8 cellular contexts compared by ENCODE assay signal in the genomic region with DNA sequence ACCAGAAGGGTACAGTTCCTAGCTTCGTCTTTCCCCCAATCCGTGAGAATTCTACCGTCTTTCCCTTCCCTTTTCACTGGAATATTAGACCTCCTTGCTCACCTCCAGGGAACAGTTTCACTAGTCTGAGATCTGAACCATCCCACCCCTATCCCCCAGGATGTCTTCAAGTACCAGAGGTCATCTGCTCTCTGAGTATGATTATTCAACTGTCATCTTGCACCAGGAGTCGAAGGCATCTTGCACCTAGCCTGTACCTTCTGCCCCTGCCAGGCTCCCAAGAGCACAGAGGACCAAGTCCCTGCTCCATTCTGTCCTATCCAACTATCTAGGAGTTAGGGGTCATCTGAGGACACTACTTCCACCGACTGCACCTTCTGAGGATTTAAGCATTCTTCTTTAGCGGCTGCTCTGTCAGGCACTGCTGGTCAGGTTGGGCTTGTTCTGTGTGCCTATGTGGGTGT. TPM values are rescaled to one million over a fixed set of nuclear protein-coding genes. Genes with fewer than 3 reads are reported as not detected.
DNase-seq lines count a peak whose midpoint lies in the region; ATAC-seq and TF ChIP-seq lines count a peak whose summit lies in the region.

No MANE protein-coding gene starts in this region.

- ATAC-seq in Panc1 = peak; percentile 3; the same call in 1 of the 2 replicates

- peak overlapping the region; percentile 96 for H2AFZ ChIP-seq in osteoblast (ENCODE audit: low read length)

- H3K27me3 ChIP-seq in Panc1 (ENCODE audit: control insufficient read depth, insufficient read depth, low read length) (no peaks in the 10 kb centered on the region), osteoblast (ENCODE audit: insufficient read depth, low read length) (no peaks in the 10 kb centered on the region)

- in situ Hi-C loops in Panc1 (cut with HindIII; ENCODE audit: low pct_unique_long_range_greater_than_20kb, low sequenced_read_pairs) = no loop called here

- peak; percentile 13 for DNase-seq in GM03348 (ENCODE audit: low spot score)
- no peak for DNase-seq in Panc1 (ENCODE audit: low read depth, low spot score)
- DNase-seq in epithelial cell of esophagus (ENCODE audit: low read depth) = peak; percentile 26
- no peak for DNase-seq in osteoblast (ENCODE audit: insufficient read length, low spot score, missing footprints)
- DNase-seq in activated gamma-delta T cell treated with Interleukin-2 at 50 U/mL for 16 hours = no peak
- DNase-seq in NK-92 (lab: John Stamatoyannopoulos, UW; ENCODE audit: unreplicated experiment) = no peak
- no peak for DNase-seq in middle frontal gyrus (ENCODE audit: extremely low spot score, low spot score)
- no peak for DNase-seq in NOMO-1 treated with dmso at 0.1 percent for 144 hours (lab: John Stamatoyannopoulos, UW; ENCODE audit: unreplicated experiment)

- peaks cover 13% of the 10 kb centered on the region for H3K4me1 ChIP-seq in Panc1 (ENCODE audit: control insufficient read depth, insufficient read depth, low read length)
- peaks cover 9% of the 10 kb centered on the region for H3K4me1 ChIP-seq in osteoblast (ENCODE audit: insufficient read depth, low read length)

- H3K4me3 ChIP-seq in Panc1 (ENCODE audit: low read depth in 2 of 2, low read length in 2 of 2) = peak overlapping the region; percentile 67 to 71
- H3K4me3 ChIP-seq in epithelial cell of esophagus (ENCODE audit: low read length) = peak overlapping the region; percentile 68
- peak overlapping the region; percentile 96 for H3K4me3 ChIP-seq in osteoblast (ENCODE audit: insufficient read depth, low read length)

- H3K4me2 ChIP-seq in osteoblast (ENCODE audit: insufficient read depth, low read length) = peak overlapping the region; percentile 93

- POLR2A ChIA-PET in Panc1 (lab: Charles Lee) = interaction anchor here (0.7 kb wide), 1 partner anchor 52 kb away, joined by 5 read pairs; no protein-coding TSS in a partner anchor

- BruUV-seq in Panc1 (replicated peaks; lab: Mats Ljungman, UMichigan) = no TSS peak

- TF ChIP-seq CTCF in Panc1 (IDR thresholded peaks at IDR 0.05) = no peak; the same call in none of the 2 replicates
- no peak for TF ChIP-seq CTCF in epithelial cell of esophagus (IDR thresholded peaks at IDR 0.05; ENCODE audit: insufficient read depth, low read depth, low read length, missing control alignments)
- no peak for TF ChIP-seq CTCF in osteoblast (IDR thresholded peaks at IDR 0.05; ENCODE audit: extremely low read depth, low read depth, low read length)

- no peaks in the 10 kb centered on the region for H4K20me1 ChIP-seq in osteoblast (ENCODE audit: insufficient read depth, low read length)

- H3K36me3 ChIP-seq in Panc1 (ENCODE audit: control insufficient read depth, insufficient read depth, low read length) = no peaks in the 10 kb centered on the region; the same call in 1 of the 2 replicates
- no peaks in the 10 kb centered on the region for H3K36me3 ChIP-seq in osteoblast (ENCODE audit: insufficient read depth, low read length)

- peak overlapping the region; percentile 80 for H3K27ac ChIP-seq in Panc1 (ENCODE audit: low read length)
- H3K27ac ChIP-seq in osteoblast (ENCODE audit: low read depth, low read length) = peak overlapping the region; percentile 58

- intact Hi-C loops in Panc1 (cut with micrococcal nuclease; ENCODE audit: unreplicated experiment) = no loop called here

- H3K9me3 ChIP-seq in Panc1 (ENCODE audit: control insufficient read depth, insufficient read depth, low read depth, low read length) (no peaks in the 10 kb centered on the region), osteoblast (ENCODE audit: low read depth, low read length) (no peaks in the 10 kb centered on the region)

- CTCF ChIA-PET in Panc1 (lab: Charles Lee) = interaction anchor here (1.2 kb wide), 1 partner anchor 59 kb away, joined by 3 read pairs; no protein-coding TSS in a partner anchor

- peaks cover 11% of the 10 kb centered on the region for H3K79me2 ChIP-seq in osteoblast (ENCODE audit: insufficient read depth, low read length)

RNA-seq across cellular contexts. Expression of gene ACER3, which starts 0.8 kb away (rescaled TPM):
- total RNA-seq in Panc1 (2021; ENCODE audit: unreplicated experiment) = 41.8 TPM
- polyA plus RNA-seq in Panc1 (2012; ENCODE audit: insufficient read length) = 13.2 TPM
- 9.8 and 11.2 TPM in 2 replicates for total RNA-seq in osteoblast

Comparison
In these comparisons a context has a peak if more than half of its experiments do, and no peak if none do; other contexts are left out.
1. DNase-seq: peak in GM03348 (single experiment) and epithelial cell of esophagus (single experiment); none in Panc1 (single experiment), osteoblast (single experiment), activated gamma-delta T cell treated with Interleukin-2 at 50 U/mL for 16 hours (single experiment), NK-92 (single experiment), middle frontal gyrus (single experiment) and NOMO-1 treated with dmso at 0.1 percent for 144 hours (single experiment).
2. Peak in every context shown above with its lines, with median percentiles within 50 percentile points of each other: H3K4me3 ChIP-seq.